ENCODE assay signal across 13 cellular contexts in genomic region chr17:5522476-5522875, GRCh38.
"Had no signal": no experiment of that assay in that cellular context is flagged by ENCODE, and none has a peak within 500 bp of the region (broad histone marks: within the 10 kb centered on the region; RNA-seq: fewer than 3 reads in every experiment).

No MANE protein-coding gene starts in this region.

- H3K27ac Mint-ChIP-seq: activated naive CD4-positive, alpha-beta T cell treated with anti-CD3 and anti-CD28 coated beads for 36 hours; activated T-helper 1 cell treated with anti-CD3 and anti-CD28 coated beads, Interleukin-12 subunit alpha, Interleukin-12 subunit beta, Interleukin-2, Interleukin-4 antibody, amounts not matched to agents 30 ng/mL and 10 ng/mL and 1 ng/mL, durations not matched to agents 14 hours and 24 hours and 36 hours had no signal

- H3K27me3 Mint-ChIP-seq: naive B cell had no signal

- DNase-seq: activated CD4-positive, alpha-beta T cell treated with anti-CD3 and anti-CD28 coated beads, Interleukin-2, amount 50 U/mL, for 4 hours; activated CD4-positive, CD25-positive, alpha-beta regulatory T cell treated with anti-CD3 and anti-CD28 coated beads, Interleukin-2, amount 50 U/mL, for 72 hours; activated CD8-positive, alpha-beta memory T cell treated with anti-CD3 and anti-CD28 coated beads, Interleukin-2, amount 50 U/mL, for 4 hours; activated naive CD4-positive, alpha-beta T cell treated with anti-CD3 and anti-CD28 coated beads for 36 hours; caudate nucleus; hypothalamus; naive B cell; occipital lobe; stimulated activated CD4-positive, alpha-beta T cell treated with anti-CD3 and anti-CD28 coated beads, Interleukin-12 subunit alpha, Interleukin-12 subunit beta, amount 100 ng/mL, for 4 hours; stimulated activated naive CD4-positive, alpha-beta T cell treated with Interleukin-2 at 50 U/mL for 16 hours; trophoblast cell had no signal

- H3K4me1 Mint-ChIP-seq: naive B cell had no signal

- H3K9me3 Mint-ChIP-seq: activated naive CD4-positive, alpha-beta T cell treated with anti-CD3 and anti-CD28 coated beads for 36 hours; activated T-helper 1 cell treated with anti-CD3 and anti-CD28 coated beads, Interleukin-12 subunit alpha, Interleukin-12 subunit beta, Interleukin-2, Interleukin-4 antibody, amounts not matched to agents 30 ng/mL and 10 ng/mL and 1 ng/mL, durations not matched to agents 14 hours and 24 hours and 36 hours; naive B cell; T-helper 2 cell treated with Interferon-gamma antibody and Interleukin-4, amounts not matched to agents 5 μg/mL and 100 μg/mL, for 36 hours had no signal

- H3K4me3 Mint-ChIP-seq: activated naive CD4-positive, alpha-beta T cell treated with anti-CD3 and anti-CD28 coated beads for 36 hours; activated T-helper 1 cell treated with anti-CD3 and anti-CD28 coated beads, Interleukin-12 subunit alpha, Interleukin-12 subunit beta, Interleukin-2, Interleukin-4 antibody, amounts not matched to agents 30 ng/mL and 10 ng/mL and 1 ng/mL, durations not matched to agents 14 hours and 24 hours and 36 hours; T-helper 2 cell treated with Interferon-gamma antibody and Interleukin-4, amounts not matched to agents 5 μg/mL and 100 μg/mL, for 36 hours had no signal
